20 cellular contexts compared by ENCODE assay signal in genomic region chr10:129365767-129366400, GRCh38.
DNase-seq lines count a peak whose midpoint lies in the region; ATAC-seq, FAIRE-seq and TF ChIP-seq lines count a peak whose summit lies in the region.
"Had no signal": no experiment of that assay in that cellular context is flagged by ENCODE, and none has a peak within 500 bp of the region (broad histone marks: within the 10 kb centered on the region; RNA-seq: fewer than 3 reads in every experiment).

No MANE protein-coding gene starts in this region.

- no peak overlapping the region for H2BK5ac ChIP-seq in mesendoderm (ENCODE audit: low read length)

- H4K20me1 ChIP-seq in GM23338 (replicated peaks; ENCODE audit: insufficient read depth), result no peaks in the 10 kb centered on the region

- ATAC-seq in activated naive CD8-positive, alpha-beta T cell treated with anti-CD3 and anti-CD28 coated beads, Interleukin-2, amount 50 U/mL, for 24 hours, result no peak
- peak; percentile 65 for ATAC-seq in GM23338
- ATAC-seq in HG02759 (IDR thresholded peaks at IDR 0.05; ENCODE audit: unreplicated experiment), result no peak
- ATAC-seq in naive thymus-derived CD4-positive, alpha-beta T cell, result no peak
- ATAC-seq in pancreas, result no peak
- ATAC-seq: gastroesophageal sphincter, right lobe of liver had no signal

- H3K27ac Mint-ChIP-seq in activated naive CD8-positive, alpha-beta T cell treated with anti-CD3 and anti-CD28 coated beads for 36 hours, result no peak overlapping the region
- H3K27ac Mint-ChIP-seq in activated naive CD8-positive, alpha-beta T cell treated with anti-CD3 and anti-CD28 coated beads, Interleukin-2, amount 50 U/mL, for 24 hours, result no peak overlapping the region
- H3K27ac Mint-ChIP-seq in GM23338, result no peak overlapping the region
- no peak overlapping the region for H3K27ac Mint-ChIP-seq in naive thymus-derived CD4-positive, alpha-beta T cell
- H3K27ac Mint-ChIP-seq: activated naive CD4-positive, alpha-beta T cell treated with anti-CD3 and anti-CD28 coated beads, Interleukin-2, amount 50 U/mL, for 72 hours; brain; T-helper 1 cell treated with Interleukin-12 subunit alpha and Interleukin-12 subunit beta and Interleukin-4 antibody, amounts not matched to agents 30 μg/mL and 1 μg/mL, for 36 hours had no signal

- no peak overlapping the region for H2AFZ ChIP-seq in GM23338

- H3K4me3 Mint-ChIP-seq in activated naive CD8-positive, alpha-beta T cell treated with anti-CD3 and anti-CD28 coated beads for 36 hours, result no peak overlapping the region
- no peak overlapping the region for H3K4me3 Mint-ChIP-seq in activated naive CD8-positive, alpha-beta T cell treated with anti-CD3 and anti-CD28 coated beads, Interleukin-2, amount 50 U/mL, for 24 hours
- H3K4me3 Mint-ChIP-seq in GM23338, result no peak overlapping the region
- no peak overlapping the region for H3K4me3 Mint-ChIP-seq in naive thymus-derived CD4-positive, alpha-beta T cell
- H3K4me3 Mint-ChIP-seq: brain; T-helper 1 cell treated with Interleukin-12 subunit alpha and Interleukin-12 subunit beta and Interleukin-4 antibody, amounts not matched to agents 30 μg/mL and 1 μg/mL, for 36 hours had no signal

- no peak overlapping the region for H3K18ac ChIP-seq in mesendoderm (ENCODE audit: low read length)

- peaks cover 7% of the 10 kb centered on the region for H3K27me3 Mint-ChIP-seq in activated naive CD8-positive, alpha-beta T cell treated with anti-CD3 and anti-CD28 coated beads for 36 hours
- peaks cover 5% of the 10 kb centered on the region for H3K27me3 Mint-ChIP-seq in activated naive CD8-positive, alpha-beta T cell treated with anti-CD3 and anti-CD28 coated beads, Interleukin-2, amount 50 U/mL, for 24 hours
- H3K27me3 Mint-ChIP-seq in GM23338 (ENCODE audit: insufficient read depth, low read depth, poor library complexity), result peaks cover 2% of the 10 kb centered on the region
- peaks cover 0 to 28% (median 13%) of the 10 kb centered on the region in 5 donors for H3K27me3 Mint-ChIP-seq in naive thymus-derived CD4-positive, alpha-beta T cell

- no peak overlapping the region for H3K56ac ChIP-seq in mesendoderm (ENCODE audit: low read length)

- H3K9me3 Mint-ChIP-seq in activated naive CD8-positive, alpha-beta T cell treated with anti-CD3 and anti-CD28 coated beads for 36 hours, result no peaks in the 10 kb centered on the region
- H3K9me3 Mint-ChIP-seq in activated naive CD8-positive, alpha-beta T cell treated with anti-CD3 and anti-CD28 coated beads, Interleukin-2, amount 50 U/mL, for 24 hours, result no peaks in the 10 kb centered on the region
- H3K9me3 Mint-ChIP-seq in GM23338, result no peaks in the 10 kb centered on the region
- H3K9me3 Mint-ChIP-seq in naive thymus-derived CD4-positive, alpha-beta T cell, result no peaks in the 10 kb centered on the region
- H3K9me3 Mint-ChIP-seq: activated naive CD4-positive, alpha-beta T cell treated with anti-CD3 and anti-CD28 coated beads, Interleukin-2, amount 50 U/mL, for 72 hours; brain; T-helper 1 cell treated with Interleukin-12 subunit alpha and Interleukin-12 subunit beta and Interleukin-4 antibody, amounts not matched to agents 30 μg/mL and 1 μg/mL, for 36 hours had no signal

- H3K4ac ChIP-seq in mesendoderm (ENCODE audit: low read depth, low read length), result no peak overlapping the region

- H3K4me3 ChIP-seq in GM23338 (no peak overlapping the region), SJCRH30 (no peak overlapping the region), mesendoderm (ENCODE audit: low read length) (no peak overlapping the region), pancreas (no peak overlapping the region)
- H3K4me3 ChIP-seq in naive thymus-derived CD4-positive, alpha-beta T cell (ENCODE audit: low read length), result no peak overlapping the region
- H3K4me3 ChIP-seq: coronary artery, gastroesophageal sphincter, left ventricle myocardium inferior, right lobe of liver had no signal

- H3K79me2 ChIP-seq in GM23338 (replicated peaks; ENCODE audit: insufficient read depth), result no peaks in the 10 kb centered on the region
- H3K79me2 ChIP-seq in mesendoderm (ENCODE audit: control insufficient read depth, insufficient read depth, low read length), result no peaks in the 10 kb centered on the region

- no peaks in the 10 kb centered on the region for H3K27me3 ChIP-seq in GM23338 (ENCODE audit: insufficient read depth)
- no peaks in the 10 kb centered on the region for H3K27me3 ChIP-seq in SJCRH30
- H3K27me3 ChIP-seq in mesendoderm (ENCODE audit: insufficient read depth, low read length, poor library complexity), result no peaks in the 10 kb centered on the region
- H3K27me3 ChIP-seq in naive thymus-derived CD4-positive, alpha-beta T cell (ENCODE audit: control insufficient read depth in 2 of 2, insufficient read depth in 2 of 2, low read length in 2 of 2), result no peaks in the 10 kb centered on the region
- peaks cover 0 to 7% (median 0%) of the 10 kb centered on the region in 4 donors for H3K27me3 ChIP-seq in pancreas
- H3K27me3 ChIP-seq: right lobe of liver had no signal

- intact Hi-C loops in naive thymus-derived CD4-positive, alpha-beta T cell (cut with micrococcal nuclease), result no loop called here
- intact Hi-C loops in pancreas (cut with DNase I), result no loop called here

- H2AK5ac ChIP-seq in mesendoderm (ENCODE audit: low read length), result no peak overlapping the region

- no peak overlapping the region for H2BK15ac ChIP-seq in mesendoderm (replicated peaks; ENCODE audit: low read depth)

- H3K4me1 ChIP-seq in GM23338 (ENCODE audit: insufficient read depth) (no peaks in the 10 kb centered on the region), SJCRH30 (no peaks in the 10 kb centered on the region), mesendoderm (ENCODE audit: control insufficient read depth, low read depth, low read length) (no peaks in the 10 kb centered on the region), pancreas (no peaks in the 10 kb centered on the region)
- H3K4me1 ChIP-seq in naive thymus-derived CD4-positive, alpha-beta T cell (ENCODE audit: control insufficient read depth in 2 of 2, insufficient read depth in 2 of 2, low read length in 2 of 2), result no peaks in the 10 kb centered on the region
- H3K4me1 ChIP-seq: gastroesophageal sphincter, left ventricle myocardium inferior, right lobe of liver had no signal

- H3F3A ChIP-seq in GM23338 (replicated peaks; ENCODE audit: low read depth), result no peaks in the 10 kb centered on the region

- H3K9me2 ChIP-seq in GM23338 (ENCODE audit: insufficient read depth), result peaks cover 5% of the 10 kb centered on the region

- H3K4me2 ChIP-seq in GM23338 (no peak overlapping the region), mesendoderm (ENCODE audit: low read length) (no peak overlapping the region)

- no peak for FAIRE-seq in pancreas (lab: Jason Lieb, UNC)

- DNase-seq in activated naive CD8-positive, alpha-beta T cell treated with anti-CD3 and anti-CD28 coated beads for 36 hours, result peak; percentile 5
- DNase-seq in activated naive CD8-positive, alpha-beta T cell treated with anti-CD3 and anti-CD28 coated beads, Interleukin-2, amount 50 U/mL, for 24 hours, result no peak
- DNase-seq in GM23338 (ENCODE audit: low spot score) (peak; percentile 45), SJCRH30 (peak; percentile 19 to 20), mesendoderm (peak; percentile 42), pancreas (no peak)
- DNase-seq in naive thymus-derived CD4-positive, alpha-beta T cell, result no peak
- DNase-seq: COR-L47, GOT3, left ventricle myocardium inferior, NCI-H1417 treated with DMSO at 0.1 percent for 48 hours, occipital lobe, right lobe of liver had no signal

- TF ChIP-seq CTCF in GM23338 (conservative IDR thresholded peaks at IDR 0.05; ENCODE audit: low read depth in 2 of 2) (no peak), pancreas (IDR thresholded peaks at IDR 0.05) (no peak)

- H4K5ac ChIP-seq in mesendoderm (ENCODE audit: low read length), result no peak overlapping the region

- H3K9me3 ChIP-seq in SJCRH30 (replicated peaks), result no peaks in the 10 kb centered on the region
- H3K9me3 ChIP-seq in naive thymus-derived CD4-positive, alpha-beta T cell (ENCODE audit: control insufficient read depth in 2 of 3, low read length in 3 of 3), result no peaks in the 10 kb centered on the region
- no peaks in the 10 kb centered on the region for H3K9me3 ChIP-seq in pancreas
- H3K9me3 ChIP-seq: gastroesophageal sphincter, left ventricle myocardium inferior, right lobe of liver had no signal

- H3K23ac ChIP-seq in mesendoderm (ENCODE audit: low read length), result no peak overlapping the region

- no peaks in the 10 kb centered on the region for H3K36me3 Mint-ChIP-seq in activated naive CD8-positive, alpha-beta T cell treated with anti-CD3 and anti-CD28 coated beads for 36 hours
- no peaks in the 10 kb centered on the region for H3K36me3 Mint-ChIP-seq in activated naive CD8-positive, alpha-beta T cell treated with anti-CD3 and anti-CD28 coated beads, Interleukin-2, amount 50 U/mL, for 24 hours (ENCODE audit: low read depth)
- H3K36me3 Mint-ChIP-seq in GM23338 (ENCODE audit: low read depth), result no peaks in the 10 kb centered on the region
- H3K36me3 Mint-ChIP-seq in naive thymus-derived CD4-positive, alpha-beta T cell, result no peaks in the 10 kb centered on the region
- H3K36me3 Mint-ChIP-seq: activated naive CD4-positive, alpha-beta T cell treated with anti-CD3 and anti-CD28 coated beads, Interleukin-2, amount 50 U/mL, for 72 hours; brain had no signal

- no peaks in the 10 kb centered on the region for H3K79me1 ChIP-seq in mesendoderm (ENCODE audit: low read length)

- H3K36me3 ChIP-seq in GM23338 (ENCODE audit: insufficient read depth), result no peaks in the 10 kb centered on the region
- no peaks in the 10 kb centered on the region for H3K36me3 ChIP-seq in SJCRH30
- H3K36me3 ChIP-seq in mesendoderm (ENCODE audit: control insufficient read depth, insufficient read depth, low read length), result no peaks in the 10 kb centered on the region
- no peaks in the 10 kb centered on the region for H3K36me3 ChIP-seq in naive thymus-derived CD4-positive, alpha-beta T cell (ENCODE audit: control insufficient read depth in 2 of 3, insufficient read depth in 3 of 3, low read length in 3 of 3)
- H3K36me3 ChIP-seq in pancreas, result no peaks in the 10 kb centered on the region
- H3K36me3 ChIP-seq: gastroesophageal sphincter, left ventricle myocardium inferior, right lobe of liver had no signal

- no peak overlapping the region for H3K9ac ChIP-seq in mesendoderm (ENCODE audit: low read length)

- H3K4me1 Mint-ChIP-seq in activated naive CD8-positive, alpha-beta T cell treated with anti-CD3 and anti-CD28 coated beads for 36 hours, result no peaks in the 10 kb centered on the region
- no peaks in the 10 kb centered on the region for H3K4me1 Mint-ChIP-seq in activated naive CD8-positive, alpha-beta T cell treated with anti-CD3 and anti-CD28 coated beads, Interleukin-2, amount 50 U/mL, for 24 hours
- no peaks in the 10 kb centered on the region for H3K4me1 Mint-ChIP-seq in GM23338
- peaks cover 0 to 2% (median 0%) of the 10 kb centered on the region in 7 donors for H3K4me1 Mint-ChIP-seq in naive thymus-derived CD4-positive, alpha-beta T cell

- CTCF ChIA-PET in naive thymus-derived CD4-positive, alpha-beta T cell (lab: Charles Lee), result no interaction called here

- H2BK120ac ChIP-seq in mesendoderm (ENCODE audit: low read depth, low read length), result no peak overlapping the region

- no peak overlapping the region for H4K8ac ChIP-seq in mesendoderm (ENCODE audit: low read depth, low read length)

- POLR2A ChIA-PET in naive thymus-derived CD4-positive, alpha-beta T cell (lab: Charles Lee), result no interaction called here

- WGBS in mesendoderm (ENCODE audit: extremely low coverage, insufficient coverage, low lambda C conversion rate), result no CpG with 5 or more reads among the region's 6 CpGs
- 62 to 77% methylated on average over 6 of the region's 6 CpGs for WGBS in pancreas, 2 donors

- H3K27ac ChIP-seq in GM23338 (ENCODE audit: low read depth), result no peak overlapping the region
- no peak overlapping the region for H3K27ac ChIP-seq in SJCRH30
- H3K27ac ChIP-seq in mesendoderm (ENCODE audit: low read depth, low read length), result no peak overlapping the region
- H3K27ac ChIP-seq in naive thymus-derived CD4-positive, alpha-beta T cell (ENCODE audit: low read depth, low read length), result no peak overlapping the region
- H3K27ac ChIP-seq in pancreas, result no peak overlapping the region
- H3K27ac ChIP-seq: coronary artery, epithelial cell of prostate, gastroesophageal sphincter, left ventricle myocardium inferior, right lobe of liver had no signal

Comparison
In these comparisons a context has a peak if more than half of its experiments do, and no peak if none do; other contexts are left out.
1. DNase-seq: peak in activated naive CD8-positive, alpha-beta T cell treated with anti-CD3 and anti-CD28 coated beads for 36 hours (single experiment), GM23338 (single experiment), SJCRH30 (2 of 2) and mesendoderm (single experiment); none in activated naive CD8-positive, alpha-beta T cell treated with anti-CD3 and anti-CD28 coated beads, Interleukin-2, amount 50 U/mL, for 24 hours (single experiment), naive thymus-derived CD4-positive, alpha-beta T cell (0 of 9) and pancreas (0 of 6).